Comparison of ENCODE assay signal across 10 cellular contexts in the genomic region with DNA sequence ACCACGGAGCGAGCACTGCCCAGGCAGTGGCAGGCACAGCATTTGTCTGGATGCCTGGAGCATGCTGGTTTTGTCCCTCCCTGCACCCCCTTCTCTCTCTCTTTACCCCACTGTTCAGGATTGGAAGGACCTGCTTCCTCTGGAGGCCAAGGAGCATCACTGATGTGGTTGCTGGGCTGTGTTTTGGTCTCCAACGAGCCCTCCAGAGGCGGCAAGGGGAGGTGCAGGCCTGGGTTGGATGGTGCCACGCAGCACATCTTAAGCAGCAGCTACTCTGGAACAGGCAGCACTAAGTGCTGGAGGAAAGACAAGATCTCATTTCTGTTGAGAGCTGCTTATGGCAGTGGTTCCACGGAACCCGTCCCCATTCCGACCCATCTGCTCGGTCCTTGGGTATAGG.
DNase-seq lines count a peak whose midpoint lies in the region; ATAC-seq and TF ChIP-seq lines count a peak whose summit lies in the region.
"Had no signal": no experiment of that assay in that cellular context is flagged by ENCODE, and none has a peak within 500 bp of the region (broad histone marks: within the 10 kb centered on the region; RNA-seq: fewer than 3 reads in every experiment).

No MANE protein-coding gene starts in this region.

- intact Hi-C loops in left ventricle myocardium superior (cut with micrococcal nuclease) (no loop called here), Right ventricle myocardium inferior (cut with DNase I) (no loop called here)

- ATAC-seq in left ventricle myocardium superior (peak; percentile 30), Right ventricle myocardium inferior (no peak), omental fat pad (ENCODE audit: low FRiP score) (no peak), HG02884 (IDR thresholded peaks at IDR 0.05; ENCODE audit: unreplicated experiment) (no peak)
- ATAC-seq in stimulated activated naive CD8-positive, alpha-beta T cell treated with anti-CD3 and anti-CD28 coated beads, Interleukin-15, Interleukin-2, amounts not matched to agents 100 U/mL and 50 U/mL, for 24 hours, result peak; percentile 57

- DNase-seq in left ventricle myocardium superior, result no peak
- DNase-seq in Right ventricle myocardium inferior (ENCODE audit: missing footprints), result no peak
- peak; percentile 25 for DNase-seq in NT2/D1 (ENCODE audit: low read depth, low spot score)
- DNase-seq in fibroblast of mammary gland (ENCODE audit: low read depth), result no peak
- DNase-seq in stimulated activated naive CD8-positive, alpha-beta T cell treated with anti-CD3 and anti-CD28 coated beads, Interleukin-15, Interleukin-2, amounts not matched to agents 100 U/mL and 50 U/mL, for 24 hours, result no peak
- DNase-seq in omental fat pad (ENCODE audit: low spot score), result no peak
- no peak for DNase-seq in H4 (ENCODE audit: low spot score)
- DNase-seq: cortex of kidney, uterus had no signal

- H3K9me3 ChIP-seq in NT2/D1 (ENCODE audit: insufficient read depth, low read length), result no peaks in the 10 kb centered on the region
- H3K9me3 ChIP-seq: uterus had no signal

- no peaks in the 10 kb centered on the region for H3K4me1 ChIP-seq in NT2/D1 (ENCODE audit: insufficient read depth, insufficient read length)
- H3K4me1 ChIP-seq: uterus had no signal

- H3K9ac ChIP-seq in NT2/D1 (ENCODE audit: insufficient read length, low read depth), result no peak overlapping the region

- TF ChIP-seq CTCF in fibroblast of mammary gland (conservative IDR thresholded peaks at IDR 0.05; ENCODE audit: control insufficient read depth, insufficient read depth, low read depth, low read length) (peak; percentile 29), omental fat pad (IDR thresholded peaks at IDR 0.05) (no peak)

- H3K4me3 ChIP-seq in NT2/D1 (ENCODE audit: insufficient read length, low read depth) (no peak overlapping the region), fibroblast of mammary gland (ENCODE audit: control insufficient read depth, low read depth, low read length) (no peak overlapping the region)
- H3K4me3 ChIP-seq: uterus had no signal

- H3K27me3 ChIP-seq in NT2/D1 (ENCODE audit: insufficient read depth, insufficient read length), result no peaks in the 10 kb centered on the region
- H3K27me3 ChIP-seq: uterus had no signal

- no peaks in the 10 kb centered on the region for H3K36me3 ChIP-seq in NT2/D1 (ENCODE audit: insufficient read depth, insufficient read length, low read length)
- H3K36me3 ChIP-seq: uterus had no signal

Comparison
In these comparisons a context has a peak if more than half of its experiments do, and no peak if none do; other contexts are left out.
1. ATAC-seq: peak in left ventricle myocardium superior (single experiment) and stimulated activated naive CD8-positive, alpha-beta T cell treated with anti-CD3 and anti-CD28 coated beads, Interleukin-15, Interleukin-2, amounts not matched to agents 100 U/mL and 50 U/mL, for 24 hours (single experiment); none in Right ventricle myocardium inferior (single experiment), omental fat pad (single experiment) and HG02884 (single experiment).